In genomic region chr2:200428961-200429665, GRCh38 we compare ENCODE assay signal across 22 cellular contexts.
DNase-seq lines count a peak whose midpoint lies in the region; ATAC-seq, FAIRE-seq and TF ChIP-seq lines count a peak whose summit lies in the region.
"Had no signal": no experiment of that assay in that cellular context is flagged by ENCODE, and none has a peak within 500 bp of the region (broad histone marks: within the 10 kb centered on the region; RNA-seq: fewer than 3 reads in every experiment).

No MANE protein-coding gene starts in this region.

- no peak overlapping the region for H3K4me3 ChIP-seq in OCI-LY7 (ENCODE audit: low read depth, low read length, poor library complexity, severe bottlenecking)
- H3K4me3 ChIP-seq: left ventricle myocardium inferior, MG63, Peyer's patch had no signal

- H2AFZ ChIP-seq in OCI-LY7 (ENCODE audit: low read length) = no peak overlapping the region
- H2AFZ ChIP-seq: parathyroid adenoma had no signal

- intact Hi-C loops in OCI-LY7 (cut with micrococcal nuclease; ENCODE audit: unreplicated experiment) = no loop called here

- no peaks in the 10 kb centered on the region for H3K36me3 ChIP-seq in OCI-LY7 (ENCODE audit: insufficient read depth, low read length)

- ATAC-seq in GM21381 (IDR thresholded peaks at IDR 0.05; ENCODE audit: unreplicated experiment) (peak; percentile 71), HG02852 (IDR thresholded peaks at IDR 0.05; ENCODE audit: unreplicated experiment) (peak; percentile 73), HG03520 (IDR thresholded peaks at IDR 0.05; ENCODE audit: unreplicated experiment) (peak; percentile 64)
- ATAC-seq: foreskin keratinocyte; stimulated activated naive CD8-positive, alpha-beta T cell treated with anti-CD3 and anti-CD28 coated beads, Interleukin-15, Interleukin-2, amounts not matched to agents 100 U/mL and 50 U/mL, for 24 hours had no signal

- no peaks in the 10 kb centered on the region for H3K4me1 ChIP-seq in OCI-LY7 (ENCODE audit: insufficient read depth, low read length, poor library complexity, severe bottlenecking)
- H3K4me1 ChIP-seq: left ventricle myocardium inferior, Peyer's patch had no signal

- DNase-seq in GM12892 (ENCODE audit: insufficient read length) (no peak), T-helper 1 cell (no peak), OCI-LY7 (ENCODE audit: low spot score) (no peak), NCI-H146 (lab: John Stamatoyannopoulos, UW) (no peak)
- no peak for DNase-seq in activated naive CD4-positive, alpha-beta T cell treated with anti-CD3 and anti-CD28 coated beads, Interleukin-2, amount 50 U/mL, for 16 hours
- DNase-seq: activated effector memory CD4-positive, alpha-beta T cell treated with Interleukin-2 at 50 U/mL for 16 hours; DMS79; foreskin keratinocyte; GOT3; left ventricle myocardium inferior; MG63; NCI-H2081; NCI-H774; Peyer's patch; stimulated activated naive CD8-positive, alpha-beta T cell treated with anti-CD3 and anti-CD28 coated beads, Interleukin-15, Interleukin-2, amounts not matched to agents 100 U/mL and 50 U/mL, for 24 hours; SW 1271 had no signal

- H3K9me2 ChIP-seq in OCI-LY7 (ENCODE audit: insufficient read depth, low read length) = no peaks in the 10 kb centered on the region

- TF ChIP-seq POLR2A in GM12892 (IDR thresholded peaks at IDR 0.05; ENCODE audit: low read depth, low read length) = no peak

- no peaks in the 10 kb centered on the region for H3K9me3 ChIP-seq in OCI-LY7 (ENCODE audit: low read length)
- H3K9me3 ChIP-seq: left ventricle myocardium inferior, Peyer's patch had no signal

- H4K20me1 ChIP-seq in OCI-LY7 (ENCODE audit: insufficient read depth, low read length) = no peaks in the 10 kb centered on the region

- no peaks in the 10 kb centered on the region for H3K79me2 ChIP-seq in OCI-LY7 (ENCODE audit: insufficient read depth, low read depth, low read length)
- H3K79me2 ChIP-seq: parathyroid adenoma had no signal

- POLR2A ChIA-PET in OCI-LY7 (lab: Charles Lee) = interaction anchor here (1.3 kb wide), 1 partner anchor 39 kb away, joined by 3 read pairs; no protein-coding TSS in a partner anchor

- BruUV-seq in OCI-LY7 (replicated peaks; lab: Mats Ljungman, UMichigan) = no TSS peak

- H3K4me2 ChIP-seq in OCI-LY7 (ENCODE audit: low read length) = no peak overlapping the region

- TF ChIP-seq CTCF in OCI-LY7 (conservative IDR thresholded peaks at IDR 0.05; ENCODE audit: low read length) = no peak

- CTCF ChIA-PET in OCI-LY7 (lab: Charles Lee; ENCODE audit: unreplicated experiment) = no interaction called here

- peak; percentile 17 for FAIRE-seq in GM12892 (lab: Jason Lieb, UNC)
- FAIRE-seq: astrocyte had no signal

- no peak overlapping the region for H3K27ac ChIP-seq in OCI-LY7 (ENCODE audit: low read depth, low read length, poor library complexity, severe bottlenecking)
- H3K27ac ChIP-seq: foreskin keratinocyte, left ventricle myocardium inferior, parathyroid adenoma, Peyer's patch, VCaP had no signal
